21 cellular contexts compared by ENCODE assay signal in genomic region chr15:80823995-80824394, GRCh38. TPM values are rescaled to one million over a fixed set of nuclear protein-coding genes. Genes with fewer than 3 reads are reported as not detected.
A peak's percentile ranks its signal among the peaks of the same experiment; 100 is the strongest.
DNase-seq lines count a peak whose midpoint lies in the region; ATAC-seq and TF ChIP-seq lines count a peak whose summit lies in the region.
"Had no signal": no experiment of that assay in that cellular context is flagged by ENCODE, and none has a peak within 500 bp of the region (broad histone marks: within the 10 kb centered on the region; RNA-seq: fewer than 3 reads in every experiment).

No MANE protein-coding gene starts in this region.

- H3K56ac ChIP-seq in mesendoderm (ENCODE audit: low read length) (no peak overlapping the region), H9 (ENCODE audit: insufficient read length, low read depth, low read length) (no peak overlapping the region)

- H2AK5ac ChIP-seq in mesendoderm (ENCODE audit: low read length) (no peak overlapping the region), H9 (ENCODE audit: insufficient read length, low read length) (no peak overlapping the region)

- H4K20me1 ChIP-seq in OCI-LY7 (ENCODE audit: insufficient read depth, low read length) (no peaks in the 10 kb centered on the region), H9 (ENCODE audit: control insufficient read depth, insufficient read depth, insufficient read length) (no peaks in the 10 kb centered on the region), PC-3 (ENCODE audit: low read length) (no peaks in the 10 kb centered on the region)

- no peak overlapping the region for H3K4me2 ChIP-seq in OCI-LY7 (ENCODE audit: low read length)
- H3K4me2 ChIP-seq in mesendoderm (ENCODE audit: low read length): no peak overlapping the region
- H3K4me2 ChIP-seq in H9 (ENCODE audit: insufficient read depth, insufficient read length, low read length): no peak overlapping the region
- H3K4me2 ChIP-seq in PC-3 (ENCODE audit: low read length): no peak overlapping the region

- CTCF ChIA-PET in OCI-LY7 (lab: Charles Lee; ENCODE audit: unreplicated experiment): no interaction called here
- CTCF ChIA-PET in PC-3 (lab: Charles Lee): no interaction called here

- H3K4ac ChIP-seq in mesendoderm (ENCODE audit: low read depth, low read length) (no peak overlapping the region), H9 (ENCODE audit: low read depth, low read length) (no peak overlapping the region)

- H2AFZ ChIP-seq in OCI-LY7 (ENCODE audit: low read length) (no peak overlapping the region), H9 (ENCODE audit: low read length) (no peak overlapping the region), PC-3 (ENCODE audit: low read length) (no peak overlapping the region)

- H4K5ac ChIP-seq in mesendoderm (ENCODE audit: low read length): no peak overlapping the region
- H4K5ac ChIP-seq in H9 (ENCODE audit: insufficient read length, low read depth, low read length): no peak overlapping the region

- H3K9ac ChIP-seq in mesendoderm (ENCODE audit: low read length): no peak overlapping the region
- no peak overlapping the region for H3K9ac ChIP-seq in H9 (ENCODE audit: extremely low read depth, insufficient read length, low read length)
- H3K9ac ChIP-seq in PC-3 (ENCODE audit: low read length): no peak overlapping the region

- no peak overlapping the region for H3T11ph ChIP-seq in H9 (ENCODE audit: low read length)

- H3K9me2 ChIP-seq in OCI-LY7 (ENCODE audit: insufficient read depth, low read length) (no peaks in the 10 kb centered on the region), PC-3 (replicated peaks; ENCODE audit: low read length) (no peaks in the 10 kb centered on the region)

- H2BK5ac ChIP-seq in mesendoderm (ENCODE audit: low read length): no peak overlapping the region
- no peak overlapping the region for H2BK5ac ChIP-seq in H9 (ENCODE audit: insufficient read length, low read length)

- H3K79me2 ChIP-seq in OCI-LY7 (ENCODE audit: insufficient read depth, low read depth, low read length) (no peaks in the 10 kb centered on the region), mesendoderm (ENCODE audit: control insufficient read depth, insufficient read depth, low read length) (no peaks in the 10 kb centered on the region), H9 (ENCODE audit: insufficient read depth, low read length) (no peaks in the 10 kb centered on the region), PC-3 (ENCODE audit: low read length) (no peaks in the 10 kb centered on the region)

- peaks cover 3% of the 10 kb centered on the region; the same call in 1 of the 2 replicates for H3K27me3 Mint-ChIP-seq in H9 (ENCODE audit: low read depth)

- no peak overlapping the region for H2BK12ac ChIP-seq in H9 (ENCODE audit: insufficient read length, low read depth, low read length)

- H2BK15ac ChIP-seq in mesendoderm (replicated peaks; ENCODE audit: low read depth) (no peak overlapping the region), H9 (ENCODE audit: low read depth, low read length) (no peak overlapping the region)

- H3K27ac Mint-ChIP-seq in H9: no peak overlapping the region
- no peak overlapping the region for H3K27ac Mint-ChIP-seq in activated naive CD4-positive, alpha-beta T cell treated with anti-CD3 and anti-CD28 coated beads, Interleukin-2, amount 50 U/mL, for 72 hours
- H3K27ac Mint-ChIP-seq: activated CD8-positive, alpha-beta T cell treated with anti-CD3 and anti-CD28 coated beads, Interleukin-2, amount 10 ng/mL, durations not matched to agents 7 days and 5 days; CD4-positive, CD25-positive, alpha-beta regulatory T cell had no signal

- H3K27ac ChIP-seq in OCI-LY7 (ENCODE audit: low read depth, low read length, poor library complexity, severe bottlenecking) (no peak overlapping the region), mesendoderm (ENCODE audit: low read depth, low read length) (no peak overlapping the region), H9 (ENCODE audit: insufficient read length, low read depth, low read length) (no peak overlapping the region), PC-3 (ENCODE audit: low read length) (no peak overlapping the region)
- H3K27ac ChIP-seq: prostate gland, vagina had no signal

- intact Hi-C loops in OCI-LY7 (cut with micrococcal nuclease; ENCODE audit: unreplicated experiment): no loop called here
- intact Hi-C loops in PC-3 (cut with micrococcal nuclease): no loop called here

- DNase-seq in GM12865 (ENCODE audit: low read depth): peak; percentile 60
- peak; percentile 91 for DNase-seq in NCI-H146 (lab: John Stamatoyannopoulos, UW)
- DNase-seq in OCI-LY7 (ENCODE audit: low spot score): peak; percentile 51
- DNase-seq in mesendoderm: peak; percentile 20
- no peak for DNase-seq in H9
- no peak for DNase-seq in PC-3
- DNase-seq in activated naive CD4-positive, alpha-beta T cell treated with anti-CD3 and anti-CD28 coated beads, Interleukin-2, amount 50 U/mL, for 72 hours (ENCODE audit: low spot score in 2 of 2): no peak
- DNase-seq: activated CD8-positive, alpha-beta T cell treated with anti-CD3 and anti-CD28 coated beads, Interleukin-2, amount 10 ng/mL, durations not matched to agents 7 days and 5 days; activated naive CD4-positive, alpha-beta T cell; activated T-cell treated with anti-CD3 and anti-CD28 coated beads, Interleukin-2, amount 50 U/mL, for 1 hour; amniotic stem cell; CD4-positive, CD25-positive, alpha-beta regulatory T cell; DMS153; GDM1; NCI-H187 treated with DMSO at 0.1 percent for 48 hours; NCI-H226; T1000 had no signal

- POLR2A ChIA-PET in OCI-LY7 (lab: Charles Lee) (no interaction called here), PC-3 (lab: Charles Lee; ENCODE audit: unreplicated experiment) (no interaction called here)

- TF ChIP-seq CTCF in GM12865 (IDR thresholded peaks at IDR 0.05; ENCODE audit: insufficient read depth, low read depth, low read length, missing control alignments) (no peak), OCI-LY7 (conservative IDR thresholded peaks at IDR 0.05; ENCODE audit: low read length) (no peak), H9 (conservative IDR thresholded peaks at IDR 0.05) (no peak), PC-3 (conservative IDR thresholded peaks at IDR 0.05; ENCODE audit: low read depth, low read length) (no peak)

- H2BK20ac ChIP-seq in H9 (ENCODE audit: low read depth, low read length, poor library complexity, severe bottlenecking): no peak overlapping the region

- H3K4me3 Mint-ChIP-seq in H9: no peak overlapping the region
- H3K4me3 Mint-ChIP-seq: activated CD8-positive, alpha-beta T cell treated with anti-CD3 and anti-CD28 coated beads, Interleukin-2, amount 10 ng/mL, durations not matched to agents 7 days and 5 days; CD4-positive, CD25-positive, alpha-beta regulatory T cell had no signal

- H3K79me1 ChIP-seq in mesendoderm (ENCODE audit: low read length): no peaks in the 10 kb centered on the region
- H3K79me1 ChIP-seq in H9 (ENCODE audit: insufficient read depth, low read depth, low read length, poor library complexity, severe bottlenecking): no peaks in the 10 kb centered on the region

- H3K36me3 Mint-ChIP-seq in H9 (ENCODE audit: insufficient read depth in 1 of 3, low read depth in 3 of 3): no peaks in the 10 kb centered on the region; a peak in 1 of 7 replicates
- no peaks in the 10 kb centered on the region for H3K36me3 Mint-ChIP-seq in activated naive CD4-positive, alpha-beta T cell treated with anti-CD3 and anti-CD28 coated beads, Interleukin-2, amount 50 U/mL, for 72 hours
- H3K36me3 Mint-ChIP-seq: CD4-positive, CD25-positive, alpha-beta regulatory T cell had no signal

- BruUV-seq in OCI-LY7 (replicated peaks; lab: Mats Ljungman, UMichigan): no TSS peak
- no TSS peak for BruUV-seq in PC-3 (replicated peaks; lab: Mats Ljungman, UMichigan)

- no CpG with 5 or more reads among the region's 4 CpGs for WGBS in mesendoderm (ENCODE audit: extremely low coverage, insufficient coverage, low lambda C conversion rate)
- no CpG with 5 or more reads among the region's 4 CpGs for WGBS in H9 (ENCODE audit: extremely low coverage, insufficient read length, low lambda C conversion rate)

- H3K18ac ChIP-seq in mesendoderm (ENCODE audit: low read length) (no peak overlapping the region), H9 (ENCODE audit: insufficient read length, low read depth, low read length) (no peak overlapping the region)

- ATAC-seq in PC-3: no peak
- no peak for ATAC-seq in activated naive CD4-positive, alpha-beta T cell treated with anti-CD3 and anti-CD28 coated beads, Interleukin-2, amount 50 U/mL, for 72 hours
- ATAC-seq: activated CD8-positive, alpha-beta T cell treated with anti-CD3 and anti-CD28 coated beads, Interleukin-2, amount 10 ng/mL, durations not matched to agents 7 days and 5 days; Right ventricle myocardium inferior had no signal

- no peak overlapping the region for H4K8ac ChIP-seq in mesendoderm (ENCODE audit: low read depth, low read length)
- no peak overlapping the region for H4K8ac ChIP-seq in H9 (replicated peaks; ENCODE audit: insufficient read length, low read depth, low read length)

- peaks cover 16 to 20% of the 10 kb centered on the region in 2 experiments for H3K4me1 Mint-ChIP-seq in H9
- H3K4me1 Mint-ChIP-seq: CD4-positive, CD25-positive, alpha-beta regulatory T cell had no signal

- H3K23me2 ChIP-seq in H9 (ENCODE audit: insufficient read length, low read depth, low read length, poor library complexity, severe bottlenecking): no peaks in the 10 kb centered on the region

- no peaks in the 10 kb centered on the region for H3K9me3 ChIP-seq in OCI-LY7 (ENCODE audit: low read length)
- H3K9me3 ChIP-seq in H9 (ENCODE audit: control insufficient read depth, low read depth, low read length): no peaks in the 10 kb centered on the region
- H3K9me3 ChIP-seq in PC-3 (ENCODE audit: low read length): no peaks in the 10 kb centered on the region
- H3K9me3 ChIP-seq: prostate gland, vagina had no signal

- H3K14ac ChIP-seq in H9 (ENCODE audit: insufficient read depth, low read length): no peak overlapping the region

- no peaks in the 10 kb centered on the region for H3K27me3 ChIP-seq in mesendoderm (ENCODE audit: insufficient read depth, low read length, poor library complexity)
- H3K27me3 ChIP-seq in H9 (ENCODE audit: insufficient read depth, low read length): no peaks in the 10 kb centered on the region
- no peaks in the 10 kb centered on the region for H3K27me3 ChIP-seq in PC-3 (ENCODE audit: low read length)
- H3K27me3 ChIP-seq: vagina had no signal

- H3K36me3 ChIP-seq in OCI-LY7 (ENCODE audit: insufficient read depth, low read length): no peaks in the 10 kb centered on the region
- H3K36me3 ChIP-seq in mesendoderm (ENCODE audit: control insufficient read depth, insufficient read depth, low read length): no peaks in the 10 kb centered on the region
- no peaks in the 10 kb centered on the region for H3K36me3 ChIP-seq in PC-3 (ENCODE audit: low read depth, low read length)
- H3K36me3 ChIP-seq: prostate gland, vagina had no signal

- no peaks in the 10 kb centered on the region for H3K9me3 Mint-ChIP-seq in H9
- peaks cover 0 to 8% of the 10 kb centered on the region in 2 donors for H3K9me3 Mint-ChIP-seq in activated naive CD4-positive, alpha-beta T cell treated with anti-CD3 and anti-CD28 coated beads, Interleukin-2, amount 50 U/mL, for 72 hours
- H3K9me3 Mint-ChIP-seq: CD4-positive, CD25-positive, alpha-beta regulatory T cell had no signal

- H3K4me3 ChIP-seq in GM12865 (ENCODE audit: low read depth, low read length) (no peak overlapping the region), OCI-LY7 (ENCODE audit: low read depth, low read length, poor library complexity, severe bottlenecking) (no peak overlapping the region), mesendoderm (ENCODE audit: low read length) (no peak overlapping the region), PC-3 (ENCODE audit: low read length) (no peak overlapping the region)
- H3K4me3 ChIP-seq: lung, prostate gland, vagina had no signal

- no peaks in the 10 kb centered on the region for H3F3A ChIP-seq in PC-3 (ENCODE audit: low read length, unreplicated experiment)

- no peak overlapping the region for H4K91ac ChIP-seq in H9 (ENCODE audit: insufficient read length, low read depth, low read length)

- H2BK120ac ChIP-seq in mesendoderm (ENCODE audit: low read depth, low read length) (no peak overlapping the region), H9 (ENCODE audit: low read depth, low read length, poor library complexity, severe bottlenecking) (no peak overlapping the region)

- H3K23ac ChIP-seq in mesendoderm (ENCODE audit: low read length) (no peak overlapping the region), H9 (ENCODE audit: insufficient read length, low read depth, low read length) (no peak overlapping the region)

- H3K4me1 ChIP-seq in OCI-LY7 (ENCODE audit: insufficient read depth, low read length, poor library complexity, severe bottlenecking) (no peaks in the 10 kb centered on the region), mesendoderm (ENCODE audit: control insufficient read depth, low read depth, low read length) (no peaks in the 10 kb centered on the region), H9 (ENCODE audit: insufficient read depth, low read length) (peaks cover 10% of the 10 kb centered on the region), PC-3 (ENCODE audit: insufficient read depth, low read length) (no peaks in the 10 kb centered on the region)
- H3K4me1 ChIP-seq: prostate gland had no signal

RNA-seq across cellular contexts. Expression of gene CEMIP, which starts 44.8 kb away (rescaled TPM):
- total RNA-seq in OCI-LY7 (2014; rRNA removed; shearing (Covaris generic)): not detected in 2 replicates
- total RNA-seq in OCI-LY7 (2022) (not detected in 2 replicates), H9 (2021) (0.09 and 0.26 TPM in 2 replicates), PC-3 (2014; rRNA removed) (3.1 and 4.0 TPM in 2 replicates)
- 0.08 TPM for polyA plus RNA-seq in mesendoderm (2013, experiment 1 of 2)
- 0.06 TPM for polyA plus RNA-seq in mesendoderm (2013, experiment 2 of 2)
- not detected for total RNA-seq in activated naive CD4-positive, alpha-beta T cell treated with anti-CD3 and anti-CD28 coated beads, Interleukin-2, amount 50 U/mL, for 72 hours
- total RNA-seq: activated CD8-positive, alpha-beta T cell treated with anti-CD3 and anti-CD28 coated beads, Interleukin-2, amount 10 ng/mL, durations not matched to agents 7 days and 5 days had no signal

Comparison
In these comparisons a context has a peak if more than half of its experiments do, and no peak if none do; other contexts are left out.
1. DNase-seq: peak in GM12865 (single experiment), NCI-H146 (single experiment), OCI-LY7 (single experiment) and mesendoderm (single experiment); none in H9 (single experiment), PC-3 (single experiment) and activated naive CD4-positive, alpha-beta T cell treated with anti-CD3 and anti-CD28 coated beads, Interleukin-2, amount 50 U/mL, for 72 hours (0 of 2).